Comparison of ENCODE assay signal across 8 cellular contexts in genomic region chr6:111737065-111737521, GRCh38.
DNase-seq lines count a peak whose midpoint lies in the region; ATAC-seq, FAIRE-seq and TF ChIP-seq lines count a peak whose summit lies in the region.

No MANE protein-coding gene starts in this region.

- peak; percentile 29 for FAIRE-seq in keratinocyte (lab: Jason Lieb, UNC)

- no peak overlapping the region for H4K91ac ChIP-seq in IMR-90 (ENCODE audit: insufficient read depth, low read depth, low read length)

- WGBS in IMR-90 (ENCODE audit: extremely low coverage in 2 of 2, insufficient read length in 1 of 2), 2 experiments, result no CpG with 5 or more reads among the region's 3 CpGs

- H3K14ac ChIP-seq in IMR-90 (replicated peaks; ENCODE audit: low read depth, low read length), result no peak overlapping the region

- H2AK9ac ChIP-seq in IMR-90 (replicated peaks; ENCODE audit: low read depth, low read length, poor library complexity), result no peak overlapping the region

- intact Hi-C loops in IMR-90 (cut with micrococcal nuclease) (no loop called here), left lung (cut with DNase I) (no loop called here)
- intact Hi-C loops in activated T-helper 1 cell treated with anti-CD3 and anti-CD28 coated beads, Interleukin-12 subunit alpha, Interleukin-12 subunit beta, Interleukin-2, Interleukin-4 antibody, amounts not matched to agents 30 ng/mL and 10 ng/mL and 1 ng/mL, durations not matched to agents 14 hours and 24 hours and 36 hours (cut with micrococcal nuclease), result loop anchor here (1.0 kb wide), 1 partner anchor 14 kb away; no protein-coding TSS in a partner anchor

- peaks cover 74% of the 10 kb centered on the region for H3K36me3 Mint-ChIP-seq in activated T-helper 1 cell treated with anti-CD3 and anti-CD28 coated beads, Interleukin-12 subunit alpha, Interleukin-12 subunit beta, Interleukin-2, Interleukin-4 antibody, amounts not matched to agents 30 ng/mL and 10 ng/mL and 1 ng/mL, durations not matched to agents 14 hours and 24 hours and 36 hours (ENCODE audit: low read depth)

- BruUV-seq in IMR-90 (replicated peaks; lab: Mats Ljungman, UMichigan), result no TSS peak

- peaks cover 9% of the 10 kb centered on the region for H3K9me3 Mint-ChIP-seq in activated T-helper 1 cell treated with anti-CD3 and anti-CD28 coated beads, Interleukin-12 subunit alpha, Interleukin-12 subunit beta, Interleukin-2, Interleukin-4 antibody, amounts not matched to agents 30 ng/mL and 10 ng/mL and 1 ng/mL, durations not matched to agents 14 hours and 24 hours and 36 hours

- peak overlapping the region; percentile 55 for H3K4me2 ChIP-seq in IMR-90 (ENCODE audit: low read depth, low read length)
- H3K4me2 ChIP-seq in keratinocyte (ENCODE audit: control insufficient read depth, extremely low read depth, insufficient read depth, low read depth, low read length), result no peak overlapping the region

- H3K4ac ChIP-seq in IMR-90 (ENCODE audit: low read depth, low read length), result no peak overlapping the region

- TF ChIP-seq POLR2A in IMR-90 (IDR thresholded peaks at IDR 0.05; ENCODE audit: low read depth, low read length), result no peak

- H3K36me3 ChIP-seq in IMR-90 (ENCODE audit: control insufficient read depth, insufficient read depth, low read length), result peaks cover 2% of the 10 kb centered on the region; the same call in 1 of the 2 replicates
- H3K36me3 ChIP-seq in keratinocyte (ENCODE audit: control insufficient read depth in 2 of 2, extremely low read depth in 1 of 2, insufficient read depth in 2 of 2, low read length in 2 of 2), result peaks cover 0 to 3% of the 10 kb centered on the region in 2 experiments
- peaks cover 0 to 3% of the 10 kb centered on the region in 2 donors for H3K36me3 ChIP-seq in left lung

- no peaks in the 10 kb centered on the region for H3K27me3 Mint-ChIP-seq in activated T-helper 1 cell treated with anti-CD3 and anti-CD28 coated beads, Interleukin-12 subunit alpha, Interleukin-12 subunit beta, Interleukin-2, Interleukin-4 antibody, amounts not matched to agents 30 ng/mL and 10 ng/mL and 1 ng/mL, durations not matched to agents 14 hours and 24 hours and 36 hours (ENCODE audit: insufficient read depth)

- DNase-seq in AG08395 (ENCODE audit: low spot score), result peak; percentile 46
- peak; percentile 70 for DNase-seq in IMR-90
- DNase-seq in activated T-helper 1 cell treated with anti-CD3 and anti-CD28 coated beads, Interleukin-12 subunit alpha, Interleukin-12 subunit beta, Interleukin-2, Interleukin-4 antibody, amounts not matched to agents 30 ng/mL and 10 ng/mL and 1 ng/mL, durations not matched to agents 14 hours and 24 hours and 36 hours (ENCODE audit: low spot score), result no peak
- peak; percentile 36 for DNase-seq in keratinocyte (ENCODE audit: low read depth, low spot score)
- DNase-seq in mucosa of gallbladder (ENCODE audit: low spot score), result no peak
- no peak for DNase-seq in left lung
- DNase-seq in pons (ENCODE audit: low spot score), result no peak

- H3K4me1 Mint-ChIP-seq in activated T-helper 1 cell treated with anti-CD3 and anti-CD28 coated beads, Interleukin-12 subunit alpha, Interleukin-12 subunit beta, Interleukin-2, Interleukin-4 antibody, amounts not matched to agents 30 ng/mL and 10 ng/mL and 1 ng/mL, durations not matched to agents 14 hours and 24 hours and 36 hours (ENCODE audit: low read depth), result peaks cover 93% of the 10 kb centered on the region

- POLR2A ChIA-PET in IMR-90 (lab: Charles Lee; ENCODE audit: unreplicated experiment), result no interaction called here

- H3K9me3 ChIP-seq in IMR-90 (ENCODE audit: control insufficient read depth, insufficient read depth, low read length), result peaks cover 7% of the 10 kb centered on the region; the same call in 1 of the 2 replicates
- no peaks in the 10 kb centered on the region for H3K9me3 ChIP-seq in keratinocyte (ENCODE audit: control insufficient read depth, low read depth, low read length)
- peaks cover 0 to 4% of the 10 kb centered on the region in 2 donors for H3K9me3 ChIP-seq in left lung

- TF ChIP-seq CTCF in IMR-90 (conservative IDR thresholded peaks at IDR 0.05; ENCODE audit: low read depth, low read length) (no peak), keratinocyte (optimal IDR thresholded peaks at IDR 0.05 in 1 of 3, IDR thresholded peaks at IDR 0.05 in 1 of 3, conservative IDR thresholded peaks at IDR 0.05 in 1 of 3; ENCODE audit: extremely low read depth in 1 of 3, insufficient read depth in 2 of 3, low read length in 3 of 3) (no peak), left lung (IDR thresholded peaks at IDR 0.05) (no peak)

- peak; percentile 36 for ATAC-seq in IMR-90 (ENCODE audit: low read depth)
- ATAC-seq in left lung, result no peak
- no peak for ATAC-seq in HG02981 (IDR thresholded peaks at IDR 0.05; ENCODE audit: unreplicated experiment)

- H3K4me1 ChIP-seq in IMR-90 (ENCODE audit: control insufficient read depth, insufficient read depth, low read length) (peaks cover 16% of the 10 kb centered on the region), keratinocyte (ENCODE audit: control insufficient read depth, extremely low read depth, insufficient read depth, low read length) (peaks cover 25% of the 10 kb centered on the region), left lung (peaks cover 0 to 22% of the 10 kb centered on the region in 2 donors)

- H3K9me1 ChIP-seq in IMR-90 (ENCODE audit: insufficient read depth, low read length), result peaks cover 11% of the 10 kb centered on the region
- no peaks in the 10 kb centered on the region for H3K9me1 ChIP-seq in keratinocyte (ENCODE audit: control insufficient read depth, extremely low read depth, insufficient read depth, low read length)

- TF ChIP-seq RAD21 in IMR-90 (IDR thresholded peaks at IDR 0.05; ENCODE audit: low read length), result no peak

- no peaks in the 10 kb centered on the region for H3K79me2 ChIP-seq in keratinocyte (ENCODE audit: control insufficient read depth, insufficient read depth, low read length)

- H3K9ac ChIP-seq in IMR-90 (ENCODE audit: low read depth, low read length) (no peak overlapping the region), keratinocyte (ENCODE audit: control insufficient read depth, extremely low read depth, insufficient read depth, low read length) (no peak overlapping the region)

- H3K27me3 ChIP-seq in IMR-90 (ENCODE audit: control insufficient read depth, insufficient read depth, low read length), result no peaks in the 10 kb centered on the region
- no peaks in the 10 kb centered on the region for H3K27me3 ChIP-seq in keratinocyte (ENCODE audit: control insufficient read depth, extremely low read depth, insufficient read depth, low read length)
- H3K27me3 ChIP-seq in left lung, result no peaks in the 10 kb centered on the region

- H3K4me3 ChIP-seq in IMR-90 (ENCODE audit: insufficient read depth, low read depth, low read length), result no peak overlapping the region
- H3K4me3 ChIP-seq in keratinocyte (ENCODE audit: control insufficient read depth in 2 of 3, extremely low read depth in 1 of 3, insufficient read depth in 2 of 3, low read depth in 1 of 3, low read length in 3 of 3), result no peak overlapping the region
- no peak overlapping the region for H3K4me3 ChIP-seq in left lung

- H4K20me1 ChIP-seq in IMR-90 (ENCODE audit: insufficient read depth, low read length) (no peaks in the 10 kb centered on the region; the same call in 1 of the 2 replicates), keratinocyte (ENCODE audit: control insufficient read depth, extremely low read depth, insufficient read depth, low read length) (no peaks in the 10 kb centered on the region)

- H3K56ac ChIP-seq in IMR-90 (ENCODE audit: extremely low read depth, insufficient read depth, low read length), result no peak overlapping the region

- H4K5ac ChIP-seq in IMR-90 (ENCODE audit: low read depth, low read length), result no peak overlapping the region

- H2BK120ac ChIP-seq in IMR-90 (ENCODE audit: low read depth, low read length), result no peak overlapping the region

- peak overlapping the region; percentile 75 for H3K27ac Mint-ChIP-seq in activated T-helper 1 cell treated with anti-CD3 and anti-CD28 coated beads, Interleukin-12 subunit alpha, Interleukin-12 subunit beta, Interleukin-2, Interleukin-4 antibody, amounts not matched to agents 30 ng/mL and 10 ng/mL and 1 ng/mL, durations not matched to agents 14 hours and 24 hours and 36 hours

- H2BK15ac ChIP-seq in IMR-90 (ENCODE audit: low read depth, low read length), result no peak overlapping the region

- peaks cover 9 to 15% of the 10 kb centered on the region in 2 experiments; a peak in 3 of 4 replicates for H3K79me1 ChIP-seq in IMR-90 (ENCODE audit: low read depth in 1 of 2, low read length in 2 of 2)

- H2BK5ac ChIP-seq in IMR-90 (ENCODE audit: low read depth, low read length, poor library complexity, severe bottlenecking), result no peak overlapping the region

- dilution Hi-C loops in IMR-90 (cut with HindIII; ENCODE audit: low sequenced_read_pairs, unreplicated experiment) (no loop called here), keratinocyte (cut with MboI; ENCODE audit: extremely low pct_ligation_motif_present, low sequenced_read_pairs) (no loop called here)

- H3K27ac ChIP-seq in IMR-90 (ENCODE audit: insufficient read depth, low read length) (no peak overlapping the region), keratinocyte (ENCODE audit: control insufficient read depth, insufficient read depth, low read length) (no peak overlapping the region), left lung (no peak overlapping the region)

- H4K8ac ChIP-seq in IMR-90 (ENCODE audit: low read depth in 2 of 2, low read length in 2 of 2), result no peak overlapping the region

- CTCF ChIA-PET in IMR-90 (lab: Yijun Ruan, JAX), result no interaction called here

- H2AK5ac ChIP-seq in IMR-90 (ENCODE audit: low read depth, low read length), result no peak overlapping the region

- no peak overlapping the region for H3K23ac ChIP-seq in IMR-90 (ENCODE audit: low read depth, low read length)

- H3K18ac ChIP-seq in IMR-90 (ENCODE audit: low read depth, low read length), result peak overlapping the region; percentile 9; the same call in 1 of the 2 replicates

- in situ Hi-C loops in IMR-90 (cut with MboI; ENCODE audit: low sequenced_read_pairs), result no loop called here

- peak overlapping the region; percentile 46 for H3K4me3 Mint-ChIP-seq in activated T-helper 1 cell treated with anti-CD3 and anti-CD28 coated beads, Interleukin-12 subunit alpha, Interleukin-12 subunit beta, Interleukin-2, Interleukin-4 antibody, amounts not matched to agents 30 ng/mL and 10 ng/mL and 1 ng/mL, durations not matched to agents 14 hours and 24 hours and 36 hours

- no peak overlapping the region for H2BK20ac ChIP-seq in IMR-90 (ENCODE audit: low read depth, low read length)

- H2AFZ ChIP-seq in IMR-90 (replicated peaks; ENCODE audit: low read length, poor library complexity), result no peak overlapping the region
- no peak overlapping the region for H2AFZ ChIP-seq in keratinocyte (ENCODE audit: control insufficient read depth, low read length)

Comparison
In these comparisons a context has a peak if more than half of its experiments do, and no peak if none do; other contexts are left out.
1. DNase-seq: peak in AG08395 (single experiment), IMR-90 (single experiment) and keratinocyte (single experiment); none in activated T-helper 1 cell treated with anti-CD3 and anti-CD28 coated beads, Interleukin-12 subunit alpha, Interleukin-12 subunit beta, Interleukin-2, Interleukin-4 antibody, amounts not matched to agents 30 ng/mL and 10 ng/mL and 1 ng/mL, durations not matched to agents 14 hours and 24 hours and 36 hours (single experiment), mucosa of gallbladder (single experiment), left lung (0 of 2) and pons (single experiment).